Comparison of ENCODE assay signal across 8 cellular contexts in the genomic region with DNA sequence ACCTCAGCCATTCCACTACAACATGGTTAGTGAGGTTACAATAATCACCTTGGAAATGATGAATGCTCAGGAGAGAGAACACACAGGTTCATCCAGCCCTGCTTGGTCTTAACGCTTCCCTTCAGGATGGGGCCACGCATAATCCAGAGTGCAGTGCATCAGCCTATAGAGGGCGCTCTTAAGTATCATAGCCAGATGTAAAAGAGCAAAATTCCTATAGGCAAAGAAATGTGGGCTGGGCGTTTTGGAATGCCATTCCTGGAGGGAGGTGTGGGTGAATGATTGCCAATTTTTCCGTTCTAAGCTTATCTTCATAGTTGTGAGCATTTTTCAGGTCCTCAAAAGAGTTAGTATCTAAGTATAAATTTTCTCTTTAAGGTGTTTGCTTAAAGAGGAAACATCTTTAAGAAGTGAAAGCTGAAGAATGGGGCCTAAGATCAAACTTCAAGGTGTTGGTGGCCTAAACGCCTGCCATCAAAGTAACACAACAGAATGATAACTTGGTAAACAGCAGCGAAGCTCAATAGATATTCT. TPM values are rescaled to one million over a fixed set of nuclear protein-coding genes. Genes with fewer than 3 reads are reported as not detected.
DNase-seq lines count a peak whose midpoint lies in the region; ATAC-seq and TF ChIP-seq lines count a peak whose summit lies in the region.

No MANE protein-coding gene starts in this region.

- H3K27ac ChIP-seq in AG04450 (ENCODE audit: low read depth, low read length), result no peak overlapping the region

- H3K4me3 Mint-ChIP-seq in stimulated activated naive B cell treated with anti-CD40 and anti-IgM and Interleukin-4, amounts not matched to agents 10 μg/mL and 1 μg/mL and 100 μg/mL, for 72 hours, result peak overlapping the region; percentile 77 to 89

- H3K27me3 ChIP-seq in AG04450 (ENCODE audit: control insufficient read depth, insufficient read depth, low read length), result no peaks in the 10 kb centered on the region

- peak; percentile 13; the same call in 1 of the 2 replicates for TF ChIP-seq POLR2A in Raji (IDR thresholded peaks at IDR 0.05; ENCODE audit: insufficient read depth, low read depth, low read length)

- no peak overlapping the region for H3K4me3 ChIP-seq in AG04450 (ENCODE audit: low read depth, low read length)
- peak overlapping the region; percentile 90 for H3K4me3 ChIP-seq in GM12865 (ENCODE audit: low read depth, low read length)
- no peak overlapping the region for H3K4me3 ChIP-seq in epithelial cell of esophagus (ENCODE audit: low read length)

- no peaks in the 10 kb centered on the region for H3K9me3 Mint-ChIP-seq in stimulated activated naive B cell treated with anti-CD40 and anti-IgM and Interleukin-4, amounts not matched to agents 10 μg/mL and 1 μg/mL and 100 μg/mL, for 72 hours

- H3K27ac Mint-ChIP-seq in stimulated activated naive B cell treated with anti-CD40 and anti-IgM and Interleukin-4, amounts not matched to agents 10 μg/mL and 1 μg/mL and 100 μg/mL, for 72 hours, result peak overlapping the region; percentile 91

- H3K9me3 ChIP-seq in AG04450 (ENCODE audit: control insufficient read depth, insufficient read depth, low read length), result no peaks in the 10 kb centered on the region

- TF ChIP-seq CTCF in AG04450 (IDR thresholded peaks at IDR 0.05; ENCODE audit: low read depth, low read length) (peak; percentile 35; the same call in 1 of the 2 replicates), GM12865 (IDR thresholded peaks at IDR 0.05; ENCODE audit: insufficient read depth, low read depth, low read length, missing control alignments) (peak; percentile 81), epithelial cell of esophagus (IDR thresholded peaks at IDR 0.05; ENCODE audit: insufficient read depth, low read depth, low read length, missing control alignments) (peak; percentile 40)

- POLR2A ChIA-PET in AG04450 (lab: Yijun Ruan, JAX), result no interaction called here

- CTCF ChIA-PET in AG04450 (lab: Charles Lee), result interaction anchor here (0.6 to 2.5 kb wide), 12 partner anchors 13 to 331 kb away, joined by 3 to 14 read pairs (median 3); no protein-coding TSS in a partner anchor

- H3K27me3 Mint-ChIP-seq in stimulated activated naive B cell treated with anti-CD40 and anti-IgM and Interleukin-4, amounts not matched to agents 10 μg/mL and 1 μg/mL and 100 μg/mL, for 72 hours, result no peaks in the 10 kb centered on the region

- no peak for ATAC-seq in stimulated activated naive B cell treated with anti-CD40 and anti-IgM and Interleukin-4, amounts not matched to agents 10 μg/mL and 1 μg/mL and 100 μg/mL, for 72 hours (replicated peaks)
- no peak for ATAC-seq in HG03139 (IDR thresholded peaks at IDR 0.05; ENCODE audit: unreplicated experiment)

- peaks cover 3% of the 10 kb centered on the region in 2 donors for H3K36me3 Mint-ChIP-seq in stimulated activated naive B cell treated with anti-CD40 and anti-IgM and Interleukin-4, amounts not matched to agents 10 μg/mL and 1 μg/mL and 100 μg/mL, for 72 hours

- no peak for DNase-seq in AG04450 (ENCODE audit: low read depth, low spot score)
- DNase-seq in GM12865 (ENCODE audit: low read depth), result peak; percentile 74
- DNase-seq in epithelial cell of esophagus (ENCODE audit: low read depth), result peak; percentile 30
- no peak for DNase-seq in stimulated activated naive B cell treated with anti-CD40 and anti-IgM and Interleukin-4, amounts not matched to agents 10 μg/mL and 1 μg/mL and 100 μg/mL, for 72 hours
- no peak for DNase-seq in HK-2 (ENCODE audit: unreplicated experiment)
- DNase-seq in NCI-H2029 treated with DMSO at 0.1 percent for 48 hours (lab: John Stamatoyannopoulos, UW), result no peak

- peaks cover 61 to 97% of the 10 kb centered on the region in 2 donors for H3K4me1 Mint-ChIP-seq in stimulated activated naive B cell treated with anti-CD40 and anti-IgM and Interleukin-4, amounts not matched to agents 10 μg/mL and 1 μg/mL and 100 μg/mL, for 72 hours

RNA-seq across cellular contexts. Expression of gene RIPOR2, which starts 1.8 kb away (rescaled TPM):
- 7.3 TPM in 2 replicates for polyA plus RNA-seq in AG04450 (2011; rRNA removed)
- polyA minus RNA-seq in AG04450 (2011; rRNA and poly(A)+ RNA removed), result 10.6 and 10.9 TPM in 2 replicates

Comparison
In these comparisons a context has a peak if more than half of its experiments do, and no peak if none do; other contexts are left out.
1. DNase-seq: peak in GM12865 (single experiment) and epithelial cell of esophagus (single experiment); none in AG04450 (single experiment), stimulated activated naive B cell treated with anti-CD40 and anti-IgM and Interleukin-4, amounts not matched to agents 10 μg/mL and 1 μg/mL and 100 μg/mL, for 72 hours (single experiment), HK-2 (single experiment) and NCI-H2029 treated with DMSO at 0.1 percent for 48 hours (single experiment).
2. Peak in every context shown above with its lines, with median percentiles within 50 percentile points of each other: CTCF ChIP-seq.